Comparison of ENCODE assay signal across 8 cellular contexts in the genomic region with DNA sequence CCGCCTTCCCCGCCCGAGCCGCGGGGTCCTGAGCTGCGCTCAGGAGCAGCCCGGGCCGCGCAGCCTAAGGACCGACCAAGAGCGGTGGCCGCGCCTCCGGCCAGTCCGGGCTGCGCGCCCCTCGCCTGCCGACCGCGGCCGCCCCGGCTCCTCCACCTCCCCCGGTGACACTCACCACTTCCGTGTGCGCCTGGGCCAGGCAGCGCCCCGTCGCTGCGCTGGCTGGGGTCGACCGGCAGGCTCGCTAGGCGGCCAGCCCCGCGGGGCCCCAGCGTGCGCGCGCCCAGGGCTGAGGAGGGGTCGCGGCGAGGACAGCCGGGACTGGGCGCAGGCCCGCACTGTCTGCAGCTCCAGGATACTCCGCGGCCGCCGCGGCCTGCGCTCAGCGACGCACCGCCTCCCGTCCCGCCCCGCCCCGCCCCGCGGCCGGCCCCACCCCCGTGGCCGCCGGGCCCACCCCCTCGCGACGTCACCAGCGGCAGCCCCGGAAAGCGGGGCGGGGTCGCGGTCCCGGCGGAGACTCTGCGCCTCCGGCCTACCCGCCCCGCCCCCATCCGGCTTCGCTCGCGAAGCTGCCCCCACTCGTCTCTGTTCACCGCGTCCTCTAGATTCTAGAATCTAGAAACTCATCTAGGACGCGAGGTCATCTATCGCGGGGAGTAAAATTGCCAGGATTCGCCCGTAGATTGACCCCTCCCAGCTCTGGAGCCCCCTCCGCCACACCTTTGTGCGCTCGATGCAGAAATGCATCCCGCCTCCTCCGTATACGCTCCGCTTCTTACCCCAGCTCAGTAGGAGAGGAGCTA. TPM values are rescaled to one million over a fixed set of nuclear protein-coding genes. Genes with fewer than 3 reads are reported as not detected.
DNase-seq lines count a peak whose midpoint lies in the region; ATAC-seq and TF ChIP-seq lines count a peak whose summit lies in the region.

A gene (minus strand): TSS at position 392 of the 806 bp plus-strand sequence. CDS start 80,285 bp downstream, outside the sequence.

- CTCF ChIA-PET in PC-3 (lab: Charles Lee), result interaction anchor here (0.6 to 1.5 kb wide), 4 partner anchors 30 to 1276 kb away, joined by 3 to 11 read pairs (median 3); a partner anchor contains a TSS

- H3K9me2 ChIP-seq in PC-3 (replicated peaks; ENCODE audit: low read length), result no peaks in the 10 kb centered on the region

- peaks cover 22% of the 10 kb centered on the region for H4K20me1 ChIP-seq in PC-3 (ENCODE audit: low read length)

- under 1% methylated on average over 100 of the region's 100 CpGs for WGBS in HUES64

- peaks cover 8% of the 10 kb centered on the region for H3K36me3 Mint-ChIP-seq in activated T-cell treated with anti-CD3 and anti-CD28 coated beads, Interleukin-2, amount 50 U/mL, for 24 hours (ENCODE audit: low read depth)

- POLR2A ChIA-PET in PC-3 (lab: Charles Lee; ENCODE audit: unreplicated experiment), result interaction anchor here (0.5 to 1.0 kb wide), 6 partner anchors 19 to 383 kb away, joined by 3 to 5 read pairs (median 4); no protein-coding TSS in a partner anchor

- no peaks in the 10 kb centered on the region for H3K36me3 ChIP-seq in HUES64 (ENCODE audit: insufficient read depth, low read length)
- no peaks in the 10 kb centered on the region for H3K36me3 ChIP-seq in PC-3 (ENCODE audit: low read depth, low read length)
- no peaks in the 10 kb centered on the region for H3K36me3 ChIP-seq in muscle layer of duodenum (ENCODE audit: control insufficient read depth in 1 of 2, insufficient read depth in 2 of 2, low read length in 2 of 2)

- peaks cover 38% of the 10 kb centered on the region for H3K27me3 ChIP-seq in HUES64 (ENCODE audit: insufficient read depth, low read length)
- H3K27me3 ChIP-seq in PC-3 (ENCODE audit: low read length), result no peaks in the 10 kb centered on the region
- H3K27me3 ChIP-seq in muscle layer of duodenum (ENCODE audit: low read depth, low read length), result no peaks in the 10 kb centered on the region

- no peaks in the 10 kb centered on the region for H3F3A ChIP-seq in PC-3 (ENCODE audit: low read length, unreplicated experiment)

- H3K9me3 ChIP-seq in HUES64 (ENCODE audit: insufficient read depth, low read depth, low read length) (no peaks in the 10 kb centered on the region), PC-3 (ENCODE audit: low read length) (no peaks in the 10 kb centered on the region), muscle layer of duodenum (ENCODE audit: control insufficient read depth in 1 of 2, low read length in 2 of 2) (no peaks in the 10 kb centered on the region)

- H3K27ac ChIP-seq in HUES64 (ENCODE audit: low read depth, low read length) (peak within 1 kb of the TSS; percentile 81; the same call in 1 of the 2 replicates), PC-3 (ENCODE audit: low read length) (0 out of 2 replicates have a peak within 1 kb of the TSS, but pooled peaks have one; percentile 11), muscle layer of duodenum (ENCODE audit: low read length) (peak within 1 kb of the TSS; percentile 90)

- peaks cover 46% of the 10 kb centered on the region for H3K79me2 ChIP-seq in PC-3 (ENCODE audit: low read length)

- peaks cover 52% of the 10 kb centered on the region for H3K4me1 Mint-ChIP-seq in activated T-cell treated with anti-CD3 and anti-CD28 coated beads, Interleukin-2, amount 50 U/mL, for 24 hours (ENCODE audit: low read depth)

- H3K27me3 Mint-ChIP-seq in activated T-cell treated with anti-CD3 and anti-CD28 coated beads, Interleukin-2, amount 50 U/mL, for 24 hours, result no peaks in the 10 kb centered on the region

- peak within 1 kb of the TSS; percentile 92 for H3K27ac Mint-ChIP-seq in activated T-cell treated with anti-CD3 and anti-CD28 coated beads, Interleukin-2, amount 50 U/mL, for 24 hours

- peak within 1 kb of the TSS; percentile 91 for H3K4me3 Mint-ChIP-seq in activated T-cell treated with anti-CD3 and anti-CD28 coated beads, Interleukin-2, amount 50 U/mL, for 24 hours

- H3K9ac ChIP-seq in HUES64 (ENCODE audit: low read depth, low read length), result peak within 1 kb of the TSS; percentile 81
- H3K9ac ChIP-seq in PC-3 (ENCODE audit: low read length), result peak within 1 kb of the TSS; percentile 77

- no peak for TF ChIP-seq CTCF in PC-3 (conservative IDR thresholded peaks at IDR 0.05; ENCODE audit: low read depth, low read length)

- no TSS peak for BruUV-seq in PC-3 (replicated peaks; lab: Mats Ljungman, UMichigan)

- peak; percentile 54 for DNase-seq in DMS114 treated with DMSO at 0.1 percent for 48 hours (lab: John Stamatoyannopoulos, UW; ENCODE audit: unreplicated experiment)
- DNase-seq in PC-3, result peak; percentile 80
- peak; percentile 91 for DNase-seq in activated T-cell treated with anti-CD3 and anti-CD28 coated beads, Interleukin-2, amount 50 U/mL, for 24 hours
- peak; percentile 74 for DNase-seq in stimulated activated CD8-positive, alpha-beta memory T cell treated with anti-CD3 and anti-CD28 coated beads, Interleukin-7, amount 100 ng/mL, for 24 hours (ENCODE audit: low read depth)

- peak within 1 kb of the TSS; percentile 99 for H2AFZ ChIP-seq in PC-3 (ENCODE audit: low read length)

- peaks cover 6% of the 10 kb centered on the region; the same call in 1 of the 2 replicates for H3K4me1 ChIP-seq in HUES64 (ENCODE audit: insufficient read depth, low read length)
- 0 out of 2 replicates have a peak, but pooled peaks cover 13% of the 10 kb centered on the region for H3K4me1 ChIP-seq in PC-3 (ENCODE audit: insufficient read depth, low read length)
- H3K4me1 ChIP-seq in muscle layer of duodenum (ENCODE audit: control insufficient read depth in 1 of 2, insufficient read depth in 2 of 2, low read length in 2 of 2), result peaks cover 3 to 27% of the 10 kb centered on the region in 2 donors

- H3K4me2 ChIP-seq in PC-3 (ENCODE audit: low read length), result peak within 1 kb of the TSS; percentile 90

- intact Hi-C loops in PC-3 (cut with micrococcal nuclease), result loop anchor here (5.0 kb wide), 3 partner anchors 56 to 279 kb away; no protein-coding TSS in a partner anchor

- no peaks in the 10 kb centered on the region for H3K9me3 Mint-ChIP-seq in activated T-cell treated with anti-CD3 and anti-CD28 coated beads, Interleukin-2, amount 50 U/mL, for 24 hours

- ATAC-seq in GM21515 (IDR thresholded peaks at IDR 0.05; ENCODE audit: unreplicated experiment) (peak; percentile 78), PC-3 (peak; percentile 80), esophagus mucosa (peak; percentile 93)

- peak within 1 kb of the TSS; percentile 96 for H3K4me3 ChIP-seq in HUES64 (ENCODE audit: low read length)
- peak within 1 kb of the TSS; percentile 100 for H3K4me3 ChIP-seq in PC-3 (ENCODE audit: low read length)
- H3K4me3 ChIP-seq in muscle layer of duodenum (ENCODE audit: low read depth in 1 of 2, low read length in 2 of 2), result peak within 1 kb of the TSS; percentile 81 to 93

RNA-seq across cellular contexts. Expression of the gene that starts here (rescaled TPM):
- polyA plus RNA-seq in HUES64 (2013, experiment 1 of 2), result 8.9 TPM
- 10.1 TPM for polyA plus RNA-seq in HUES64 (2013, experiment 2 of 2)
- total RNA-seq in PC-3 (2014; rRNA removed) (44.1 and 52.2 TPM in 2 replicates), esophagus mucosa (49.0 TPM)

Comparison
In these comparisons a context has a peak if more than half of its experiments do, and no peak if none do; other contexts are left out.
1. Peak in every context shown above with its lines: DNase-seq, ATAC-seq, H3K4me3 ChIP-seq and H3K27ac ChIP-seq.
2. H3K27ac ChIP-seq: peak in every context shown above with its lines; median percentile 90 in muscle layer of duodenum; 81 in HUES64; 11 in PC-3.